ENCODE assay signal across 24 cellular contexts in the genomic region with DNA sequence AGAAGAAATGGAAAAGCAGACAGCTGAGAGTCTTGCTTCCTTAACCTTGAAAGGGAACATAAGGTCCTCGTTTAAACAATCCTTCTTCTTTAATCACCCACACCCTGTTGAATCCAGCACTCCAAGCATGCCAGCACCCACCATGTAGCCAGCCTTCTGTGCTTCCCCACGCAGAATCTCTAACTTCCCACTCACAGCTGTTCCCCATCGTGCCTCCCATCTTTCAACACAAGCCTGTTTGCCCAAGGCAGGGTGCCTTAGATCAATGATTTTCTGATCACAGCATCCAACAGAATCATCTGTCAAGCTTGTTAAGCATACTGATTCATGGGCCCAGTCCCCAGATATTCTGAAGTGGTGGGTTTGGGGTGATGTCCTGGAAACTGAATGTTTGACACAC.
"Had no signal": no experiment of that assay in that cellular context is flagged by ENCODE, and none has a peak within 500 bp of the region (broad histone marks: within the 10 kb centered on the region; RNA-seq: fewer than 3 reads in every experiment).

No MANE protein-coding gene starts in this region.

- H3K4me3 ChIP-seq: adrenal gland, breast epithelium, MG63, Peyer's patch, SJSA1 had no signal

- H3K27me3 ChIP-seq: adrenal gland, breast epithelium, MG63, Peyer's patch, SJSA1 had no signal

- H3K4me1 Mint-ChIP-seq: activated B cell treated with CpG ODN at 0.5 μM for 24 hours; activated CD4-positive, alpha-beta T cell treated with anti-CD3 and anti-CD28 coated beads, Interleukin-2, amount 10 ng/mL, durations not matched to agents 24 days and 14 days; activated naive CD8-positive, alpha-beta T cell treated with anti-CD3 and anti-CD28 coated beads, Interleukin-2, amount 10 ng/mL, durations not matched to agents 7 days and 5 days had no signal

- H3K4me2 ChIP-seq: KMS-11 had no signal

- H3K9me3 Mint-ChIP-seq: activated CD4-positive, alpha-beta memory T cell treated with anti-CD3 and anti-CD28 coated beads for 36 hours; activated CD4-positive, alpha-beta T cell treated with anti-CD3 and anti-CD28 coated beads, Interleukin-2, amount 10 ng/mL, durations not matched to agents 24 days and 14 days; activated naive CD8-positive, alpha-beta T cell treated with anti-CD3 and anti-CD28 coated beads, Interleukin-2, amount 10 ng/mL, durations not matched to agents 7 days and 5 days; activated T-helper 2 cell treated with anti-CD3 and anti-CD28 coated beads, Interferon-gamma antibody, Interleukin-2, Interleukin-4, amounts not matched to agents 10 μg/mL and 5 μg/mL and 100 μg/mL, durations not matched to agents 14 hours and 24 hours and 36 hours; T-helper 1 cell treated with Interleukin-12 subunit alpha and Interleukin-12 subunit beta and Interleukin-4 antibody, amounts not matched to agents 30 μg/mL and 1 μg/mL, for 36 hours had no signal

- H3K36me3 Mint-ChIP-seq: activated CD4-positive, alpha-beta memory T cell treated with anti-CD3 and anti-CD28 coated beads for 36 hours; activated naive CD8-positive, alpha-beta T cell treated with anti-CD3 and anti-CD28 coated beads, Interleukin-2, amount 10 ng/mL, durations not matched to agents 7 days and 5 days had no signal

- H3K36me3 ChIP-seq: adrenal gland, breast epithelium, MG63, Peyer's patch, SJSA1 had no signal

- DNase-seq: activated B cell treated with CpG ODN at 0.5 μM for 24 hours; activated CD4-positive, alpha-beta memory T cell treated with anti-CD3 and anti-CD28 coated beads for 36 hours; activated CD4-positive, alpha-beta T cell treated with anti-CD3 and anti-CD28 coated beads for 1 hour; activated CD4-positive, alpha-beta T cell treated with anti-CD3 and anti-CD28 coated beads, Interleukin-2, amount 10 ng/mL, durations not matched to agents 24 days and 14 days; activated gamma-delta T cell treated with Interleukin-2 at 50 U/mL for 16 hours; activated naive CD4-positive, alpha-beta T cell treated with anti-CD3 and anti-CD28 coated beads, Interleukin-2, amount 50 U/mL, for 16 hours; activated naive CD8-positive, alpha-beta T cell treated with anti-CD3 and anti-CD28 coated beads, Interleukin-2, amount 10 ng/mL, durations not matched to agents 7 days and 5 days; activated T-cell treated with anti-CD3 and anti-CD28 coated beads for 4 hours; activated T-cell treated with anti-CD3 and anti-CD28 coated beads, Interleukin-2, amount 50 U/mL, for 48 hours; adrenal gland; aorta; MG63; NCI-H1105; NCI-H1436; NCI-H1694 treated with DMSO at 0.1 percent for 48 hours; NCI-H2081; NCI-H446; Peyer's patch; SHP77 had no signal

- H3K9me3 ChIP-seq: adrenal gland, breast epithelium, MG63, Peyer's patch, SJSA1 had no signal

- H3K27me3 Mint-ChIP-seq: activated B cell treated with CpG ODN at 0.5 μM for 24 hours; activated CD4-positive, alpha-beta memory T cell treated with anti-CD3 and anti-CD28 coated beads for 36 hours; activated CD4-positive, alpha-beta T cell treated with anti-CD3 and anti-CD28 coated beads, Interleukin-2, amount 10 ng/mL, durations not matched to agents 24 days and 14 days; activated naive CD8-positive, alpha-beta T cell treated with anti-CD3 and anti-CD28 coated beads, Interleukin-2, amount 10 ng/mL, durations not matched to agents 7 days and 5 days had no signal

- H3K4me1 ChIP-seq: adrenal gland, breast epithelium, Peyer's patch, SJSA1 had no signal

- H3K4me3 Mint-ChIP-seq: activated B cell treated with CpG ODN at 0.5 μM for 24 hours; activated CD4-positive, alpha-beta memory T cell treated with anti-CD3 and anti-CD28 coated beads for 36 hours; activated CD4-positive, alpha-beta T cell treated with anti-CD3 and anti-CD28 coated beads, Interleukin-2, amount 10 ng/mL, durations not matched to agents 24 days and 14 days; activated naive CD8-positive, alpha-beta T cell treated with anti-CD3 and anti-CD28 coated beads, Interleukin-2, amount 10 ng/mL, durations not matched to agents 7 days and 5 days; T-helper 1 cell treated with Interleukin-12 subunit alpha and Interleukin-12 subunit beta and Interleukin-4 antibody, amounts not matched to agents 30 μg/mL and 1 μg/mL, for 36 hours had no signal

- H3K27ac Mint-ChIP-seq: activated B cell treated with CpG ODN at 0.5 μM for 24 hours; activated CD4-positive, alpha-beta memory T cell treated with anti-CD3 and anti-CD28 coated beads for 36 hours; activated CD4-positive, alpha-beta T cell treated with anti-CD3 and anti-CD28 coated beads, Interleukin-2, amount 10 ng/mL, durations not matched to agents 24 days and 14 days; activated naive CD8-positive, alpha-beta T cell treated with anti-CD3 and anti-CD28 coated beads, Interleukin-2, amount 10 ng/mL, durations not matched to agents 7 days and 5 days; activated T-helper 2 cell treated with anti-CD3 and anti-CD28 coated beads, Interferon-gamma antibody, Interleukin-2, Interleukin-4, amounts not matched to agents 10 μg/mL and 5 μg/mL and 100 μg/mL, durations not matched to agents 14 hours and 24 hours and 36 hours; T-helper 1 cell treated with Interleukin-12 subunit alpha and Interleukin-12 subunit beta and Interleukin-4 antibody, amounts not matched to agents 30 μg/mL and 1 μg/mL, for 36 hours had no signal

- H3K27ac ChIP-seq: adrenal gland, breast epithelium, KMS-11, Peyer's patch, SJSA1 had no signal
